1 cellular context compared by ENCODE assay signal in the genomic region with DNA sequence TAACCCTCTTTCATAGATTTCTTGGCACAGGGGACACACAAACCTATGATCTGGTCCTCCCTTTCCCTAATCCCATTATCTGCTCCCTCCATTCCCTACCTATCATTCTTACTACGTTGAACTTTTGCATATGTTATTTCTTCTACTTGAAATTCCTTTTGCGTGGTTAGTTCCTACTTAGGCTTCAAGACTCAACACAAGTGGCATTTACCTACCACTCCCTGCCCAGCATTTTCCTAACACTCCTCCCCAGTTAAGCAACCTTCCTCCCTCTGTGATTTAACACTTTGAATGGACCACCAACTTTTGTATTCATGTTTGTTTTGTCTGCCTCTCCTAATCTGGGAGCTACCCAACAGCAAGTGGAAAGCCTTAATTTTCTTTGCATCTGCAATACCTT.
TF ChIP-seq lines count a peak whose summit lies in the region.

No MANE protein-coding gene starts in this region.

TF ChIP-seq in H1, 55 proteins besides CTCF, POLR2A, EP300 and RAD21 (continued from another document):
- TF ChIP-seq, protein P1, sequence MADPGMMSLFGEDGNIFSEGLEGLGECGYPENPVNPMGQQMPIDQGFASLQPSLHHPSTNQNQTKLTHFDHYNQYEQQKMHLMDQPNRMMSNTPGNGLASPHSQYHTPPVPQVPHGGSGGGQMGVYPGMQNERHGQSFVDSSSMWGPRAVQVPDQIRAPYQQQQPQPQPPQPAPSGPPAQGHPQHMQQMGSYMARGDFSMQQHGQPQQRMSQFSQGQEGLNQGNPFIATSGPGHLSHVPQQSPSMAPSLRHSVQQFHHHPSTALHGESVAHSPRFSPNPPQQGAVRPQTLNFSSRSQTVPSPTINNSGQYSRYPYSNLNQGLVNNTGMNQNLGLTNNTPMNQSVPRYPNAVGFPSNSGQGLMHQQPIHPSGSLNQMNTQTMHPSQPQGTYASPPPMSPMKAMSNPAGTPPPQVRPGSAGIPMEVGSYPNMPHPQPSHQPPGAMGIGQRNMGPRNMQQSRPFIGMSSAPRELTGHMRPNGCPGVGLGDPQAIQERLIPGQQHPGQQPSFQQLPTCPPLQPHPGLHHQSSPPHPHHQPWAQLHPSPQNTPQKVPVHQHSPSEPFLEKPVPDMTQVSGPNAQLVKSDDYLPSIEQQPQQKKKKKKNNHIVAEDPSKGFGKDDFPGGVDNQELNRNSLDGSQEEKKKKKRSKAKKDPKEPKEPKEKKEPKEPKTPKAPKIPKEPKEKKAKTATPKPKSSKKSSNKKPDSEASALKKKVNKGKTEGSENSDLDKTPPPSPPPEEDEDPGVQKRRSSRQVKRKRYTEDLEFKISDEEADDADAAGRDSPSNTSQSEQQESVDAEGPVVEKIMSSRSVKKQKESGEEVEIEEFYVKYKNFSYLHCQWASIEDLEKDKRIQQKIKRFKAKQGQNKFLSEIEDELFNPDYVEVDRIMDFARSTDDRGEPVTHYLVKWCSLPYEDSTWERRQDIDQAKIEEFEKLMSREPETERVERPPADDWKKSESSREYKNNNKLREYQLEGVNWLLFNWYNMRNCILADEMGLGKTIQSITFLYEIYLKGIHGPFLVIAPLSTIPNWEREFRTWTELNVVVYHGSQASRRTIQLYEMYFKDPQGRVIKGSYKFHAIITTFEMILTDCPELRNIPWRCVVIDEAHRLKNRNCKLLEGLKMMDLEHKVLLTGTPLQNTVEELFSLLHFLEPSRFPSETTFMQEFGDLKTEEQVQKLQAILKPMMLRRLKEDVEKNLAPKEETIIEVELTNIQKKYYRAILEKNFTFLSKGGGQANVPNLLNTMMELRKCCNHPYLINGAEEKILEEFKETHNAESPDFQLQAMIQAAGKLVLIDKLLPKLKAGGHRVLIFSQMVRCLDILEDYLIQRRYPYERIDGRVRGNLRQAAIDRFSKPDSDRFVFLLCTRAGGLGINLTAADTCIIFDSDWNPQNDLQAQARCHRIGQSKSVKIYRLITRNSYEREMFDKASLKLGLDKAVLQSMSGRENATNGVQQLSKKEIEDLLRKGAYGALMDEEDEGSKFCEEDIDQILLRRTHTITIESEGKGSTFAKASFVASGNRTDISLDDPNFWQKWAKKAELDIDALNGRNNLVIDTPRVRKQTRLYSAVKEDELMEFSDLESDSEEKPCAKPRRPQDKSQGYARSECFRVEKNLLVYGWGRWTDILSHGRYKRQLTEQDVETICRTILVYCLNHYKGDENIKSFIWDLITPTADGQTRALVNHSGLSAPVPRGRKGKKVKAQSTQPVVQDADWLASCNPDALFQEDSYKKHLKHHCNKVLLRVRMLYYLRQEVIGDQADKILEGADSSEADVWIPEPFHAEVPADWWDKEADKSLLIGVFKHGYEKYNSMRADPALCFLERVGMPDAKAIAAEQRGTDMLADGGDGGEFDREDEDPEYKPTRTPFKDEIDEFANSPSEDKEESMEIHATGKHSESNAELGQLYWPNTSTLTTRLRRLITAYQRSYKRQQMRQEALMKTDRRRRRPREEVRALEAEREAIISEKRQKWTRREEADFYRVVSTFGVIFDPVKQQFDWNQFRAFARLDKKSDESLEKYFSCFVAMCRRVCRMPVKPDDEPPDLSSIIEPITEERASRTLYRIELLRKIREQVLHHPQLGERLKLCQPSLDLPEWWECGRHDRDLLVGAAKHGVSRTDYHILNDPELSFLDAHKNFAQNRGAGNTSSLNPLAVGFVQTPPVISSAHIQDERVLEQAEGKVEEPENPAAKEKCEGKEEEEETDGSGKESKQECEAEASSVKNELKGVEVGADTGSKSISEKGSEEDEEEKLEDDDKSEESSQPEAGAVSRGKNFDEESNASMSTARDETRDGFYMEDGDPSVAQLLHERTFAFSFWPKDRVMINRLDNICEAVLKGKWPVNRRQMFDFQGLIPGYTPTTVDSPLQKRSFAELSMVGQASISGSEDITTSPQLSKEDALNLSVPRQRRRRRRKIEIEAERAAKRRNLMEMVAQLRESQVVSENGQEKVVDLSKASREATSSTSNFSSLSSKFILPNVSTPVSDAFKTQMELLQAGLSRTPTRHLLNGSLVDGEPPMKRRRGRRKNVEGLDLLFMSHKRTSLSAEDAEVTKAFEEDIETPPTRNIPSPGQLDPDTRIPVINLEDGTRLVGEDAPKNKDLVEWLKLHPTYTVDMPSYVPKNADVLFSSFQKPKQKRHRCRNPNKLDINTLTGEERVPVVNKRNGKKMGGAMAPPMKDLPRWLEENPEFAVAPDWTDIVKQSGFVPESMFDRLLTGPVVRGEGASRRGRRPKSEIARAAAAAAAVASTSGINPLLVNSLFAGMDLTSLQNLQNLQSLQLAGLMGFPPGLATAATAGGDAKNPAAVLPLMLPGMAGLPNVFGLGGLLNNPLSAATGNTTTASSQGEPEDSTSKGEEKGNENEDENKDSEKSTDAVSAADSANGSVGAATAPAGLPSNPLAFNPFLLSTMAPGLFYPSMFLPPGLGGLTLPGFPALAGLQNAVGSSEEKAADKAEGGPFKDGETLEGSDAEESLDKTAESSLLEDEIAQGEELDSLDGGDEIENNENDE (IDR thresholded peaks at IDR 0.05; ENCODE audit: insufficient replicate concordance, low read length) = no peak
- no peak for TF ChIP-seq JUN (IDR thresholded peaks at IDR 0.05; ENCODE audit: low read depth, low read length)
- no peak for TF ChIP-seq EZH2 (IDR thresholded peaks at IDR 0.05; ENCODE audit: low read depth, low read length, severe bottlenecking)
- no peak for TF ChIP-seq SIX5 (IDR thresholded peaks at IDR 0.05; ENCODE audit: low read depth, low read length)
- TF ChIP-seq POU5F1 (IDR thresholded peaks at IDR 0.05; ENCODE audit: low read depth, low read length) = no peak
- no peak for TF ChIP-seq ASH2L (IDR thresholded peaks at IDR 0.05; ENCODE audit: low read length)
- TF ChIP-seq SUZ12 (IDR thresholded peaks at IDR 0.05; ENCODE audit: low read length) = no peak
- TF ChIP-seq SP1 (IDR thresholded peaks at IDR 0.05; ENCODE audit: low read depth, low read length) = no peak
- TF ChIP-seq BACH1 (IDR thresholded peaks at IDR 0.05; ENCODE audit: low read length) = no peak
- TF ChIP-seq KDM1A (IDR thresholded peaks at IDR 0.05; ENCODE audit: borderline replicate concordance, low read length) = no peak
- no peak for TF ChIP-seq SAP30 (IDR thresholded peaks at IDR 0.05; ENCODE audit: insufficient read depth, insufficient replicate concordance, low read length)
- TF ChIP-seq YY1 (IDR thresholded peaks at IDR 0.05; ENCODE audit: low read depth, low read length) = no peak
- no peak for TF ChIP-seq CHD1 (IDR thresholded peaks at IDR 0.05; ENCODE audit: low read depth, low read length)
- no peak for TF ChIP-seq ZNF274 (IDR thresholded peaks at IDR 0.05; ENCODE audit: borderline replicate concordance, extremely low read depth, low read length)
TF ChIP-seq in H1: peak in this region for 0.
